In genomic region chr3:42503957-42504333, GRCh38 we compare ENCODE assay signal across 10 cellular contexts. TPM values are rescaled to one million over a fixed set of nuclear protein-coding genes. Genes with fewer than 3 reads are reported as not detected.
DNase-seq lines count a peak whose midpoint lies in the region; ATAC-seq, FAIRE-seq and TF ChIP-seq lines count a peak whose summit lies in the region.
"Had no signal": no experiment of that assay in that cellular context is flagged by ENCODE, and none has a peak within 500 bp of the region (broad histone marks: within the 10 kb centered on the region; RNA-seq: fewer than 3 reads in every experiment).

No MANE protein-coding gene starts in this region.

- in situ Hi-C loops in HepG2 (cut with HindIII; ENCODE audit: extremely low pct_ligation_motif_present, low pct_unique_long_range_greater_than_20kb), result no loop called here

- no CpG with 5 or more reads among the region's 4 CpGs for WGBS in right lobe of liver (ENCODE audit: insufficient coverage, low coverage, low lambda C conversion rate, missing lambda C conversion rate)
- 87% methylated on average over 3 of the region's 4 CpGs for whole genome bisulfite sequencing in HepG2 (ENCODE audit: low lambda C conversion rate)

- no peaks in the 10 kb centered on the region for H4K20me1 ChIP-seq in HepG2 (ENCODE audit: insufficient read depth, low read length)
- H4K20me1 ChIP-seq: BLaER1 had no signal

- H3K36me3 ChIP-seq in right lobe of liver (no peaks in the 10 kb centered on the region), HepG2 (replicated peaks in 1 of 2; ENCODE audit: control insufficient read depth in 1 of 2, insufficient read depth in 2 of 2, low read length in 2 of 2) (no peaks in the 10 kb centered on the region)
- H3K36me3 ChIP-seq: BLaER1 had no signal

- POLR2A ChIA-PET in HepG2 (lab: Yijun Ruan, JAX), result no interaction called here
- POLR2A ChIA-PET in naive thymus-derived CD8-positive, alpha-beta T cell (lab: Charles Lee), result interaction anchor here (0.5 to 6.3 kb wide), 4 partner anchors 18 to 97 kb away, joined by 3 to 89 read pairs (median 23); partner anchors contain the start of gene NKTR

- H3K9me3 ChIP-seq in right lobe of liver (no peaks in the 10 kb centered on the region), HepG2 (ENCODE audit: low read length) (no peaks in the 10 kb centered on the region)
- H3K9me3 ChIP-seq: BLaER1 had no signal

- no peak overlapping the region for H3K4me2 ChIP-seq in HepG2 (ENCODE audit: low read depth, low read length)

- peaks cover 18% of the 10 kb centered on the region for H3K4me1 Mint-ChIP-seq in brain
- peaks cover 42 to 82% (median 64%) of the 10 kb centered on the region in 4 donors for H3K4me1 Mint-ChIP-seq in naive thymus-derived CD8-positive, alpha-beta T cell

- TF ChIP-seq RAD21 in HepG2 (CRISPR knock-in tag; IDR thresholded peaks at IDR 0.05), result no peak

- H3K4me1 ChIP-seq in right lobe of liver (peaks cover 0 to 10% (median 5%) of the 10 kb centered on the region in 4 donors), HepG2 (ENCODE audit: insufficient read depth, low read length) (peaks cover 11% of the 10 kb centered on the region; the same call in 1 of the 2 replicates)

- intact Hi-C loops in right lobe of liver (cut with DNase I), result no loop called here
- intact Hi-C loops in HepG2 (cut with micrococcal nuclease; ENCODE audit: unreplicated experiment), result loop anchor here (5.0 kb wide), 1 partner anchor 38 kb away; no protein-coding TSS in a partner anchor

- CTCF ChIA-PET in HepG2 (lab: Yijun Ruan, JAX; ENCODE audit: low intra/inter-chr PET ratio, low total read pairs), result no interaction called here

- H3K27ac ChIP-seq in right lobe of liver (no peak overlapping the region), HepG2 (ENCODE audit: extremely low read length, insufficient read depth, low read length) (no peak overlapping the region)
- H3K27ac ChIP-seq: BLaER1 had no signal

- TF ChIP-seq POLR2A in right lobe of liver (IDR thresholded peaks at IDR 0.05) (no peak), HepG2 (IDR thresholded peaks at IDR 0.05; ENCODE audit: insufficient read depth in 1 of 2, low read depth in 2 of 2, low read length in 2 of 2) (no peak)

- peaks cover 0 to 3% (median 0%) of the 10 kb centered on the region in 5 experiments for H3K9me3 Mint-ChIP-seq in brain
- H3K9me3 Mint-ChIP-seq in naive thymus-derived CD8-positive, alpha-beta T cell, result no peaks in the 10 kb centered on the region

- BruUV-seq in HepG2 (replicated peaks; lab: Mats Ljungman, UMichigan), result no TSS peak

- DNase-seq in right lobe of liver, result peak in 1 of 3 donors; percentile 29
- no peak for DNase-seq in HepG2 (ENCODE audit: low spot score)
- DNase-seq in naive thymus-derived CD8-positive, alpha-beta T cell, result peak in 1 of 10 donors; percentile 30
- DNase-seq in HK-2 (ENCODE audit: unreplicated experiment), result no peak
- no peak for DNase-seq in HuH-7.5 (ENCODE audit: low spot score)
- no peak for DNase-seq in AG08395 (ENCODE audit: low spot score)

- peak overlapping the region in 4 of 5 experiments; percentile 67 to 74 (median 71) for H3K4me3 Mint-ChIP-seq in brain
- H3K4me3 Mint-ChIP-seq in naive thymus-derived CD8-positive, alpha-beta T cell, result peak overlapping the region; percentile 83 to 97 (median 92)

- TF ChIP-seq CTCF in right lobe of liver (IDR thresholded peaks at IDR 0.05) (no peak), HepG2 (CRISPR knock-in tag; IDR thresholded peaks at IDR 0.05) (no peak), brain (conservative IDR thresholded peaks at IDR 0.05) (no peak)

- FAIRE-seq in HepG2 (lab: Jason Lieb, UNC), result no peak

- no peak for ATAC-seq in right lobe of liver
- no peak for ATAC-seq in HepG2
- no peak for ATAC-seq in naive thymus-derived CD8-positive, alpha-beta T cell
- no peak for ATAC-seq in HG02970 (IDR thresholded peaks at IDR 0.05; ENCODE audit: low FRiP score, unreplicated experiment)
- ATAC-seq: esophagus mucosa had no signal

- H3K27me3 ChIP-seq in right lobe of liver (no peaks in the 10 kb centered on the region), HepG2 (ENCODE audit: control insufficient read depth in 1 of 2, insufficient read depth in 2 of 2, low read length in 2 of 2) (peaks cover 9 to 52% of the 10 kb centered on the region in 2 experiments; a peak in 4 of 5 replicates)

- H3K4me3 ChIP-seq in right lobe of liver (peak overlapping the region in 2 of 3 donors; percentile 35 to 42), HepG2 (replicated peaks in 1 of 3; ENCODE audit: insufficient read depth in 1 of 3, low read depth in 2 of 3, low read length in 3 of 3) (no peak overlapping the region)
- H3K4me3 ChIP-seq: BLaER1 had no signal

- H2AFZ ChIP-seq in HepG2 (ENCODE audit: low read length), result no peak overlapping the region

- no peaks in the 10 kb centered on the region for H3K79me2 ChIP-seq in HepG2 (ENCODE audit: insufficient read depth, low read length)

- TF ChIP-seq EP300 in HepG2 (IDR thresholded peaks at IDR 0.05; ENCODE audit: low read depth in 2 of 2, low read length in 2 of 2), result no peak
- TF ChIP-seq EP300 in HepG2 (CRISPR knock-in tag; IDR thresholded peaks at IDR 0.05; ENCODE audit: borderline replicate concordance), result no peak

- H3K27ac Mint-ChIP-seq in brain, result peak overlapping the region in 1 of 5 experiments; percentile 24
- peak overlapping the region; percentile 61 to 94 (median 89) for H3K27ac Mint-ChIP-seq in naive thymus-derived CD8-positive, alpha-beta T cell

- peaks cover 71% of the 10 kb centered on the region for H3K27me3 Mint-ChIP-seq in brain
- peaks cover 2 to 26% (median 13%) of the 10 kb centered on the region in 5 donors for H3K27me3 Mint-ChIP-seq in naive thymus-derived CD8-positive, alpha-beta T cell

- H3K36me3 Mint-ChIP-seq in brain, result no peaks in the 10 kb centered on the region
- H3K36me3 Mint-ChIP-seq in naive thymus-derived CD8-positive, alpha-beta T cell, result no peaks in the 10 kb centered on the region

- H3K9ac ChIP-seq in HepG2 (ENCODE audit: insufficient read depth, low read depth, low read length), result no peak overlapping the region
- H3K9ac ChIP-seq: BLaER1 had no signal

TF ChIP-seq in HepG2, 621 proteins besides CTCF, POLR2A, EP300 and RAD21 (continues in another document):
- no peak for TF ChIP-seq ZNF713 (CRISPR knock-in tag; IDR thresholded peaks at IDR 0.05)
- TF ChIP-seq ZBTB20 (CRISPR knock-in tag; IDR thresholded peaks at IDR 0.05; ENCODE audit: borderline replicate concordance, low read depth), result no peak
- TF ChIP-seq HCFC1 (IDR thresholded peaks at IDR 0.05; ENCODE audit: low read depth, low read length), result no peak
- TF ChIP-seq KAT2B (IDR thresholded peaks at IDR 0.05; ENCODE audit: borderline replicate concordance, low read depth, low read length), result no peak
- TF ChIP-seq PHB2 (IDR thresholded peaks at IDR 0.05; ENCODE audit: partially characterized antibody), result no peak
- no peak for TF ChIP-seq ZNF292 (CRISPR knock-in tag; IDR thresholded peaks at IDR 0.05; ENCODE audit: borderline replicate concordance, low read depth)
- TF ChIP-seq ZNF256 (CRISPR knock-in tag; conservative IDR thresholded peaks at IDR 0.05), result no peak
- no peak for TF ChIP-seq MATR3 (CRISPR knock-in tag; IDR thresholded peaks at IDR 0.05)
- no peak for TF ChIP-seq ZNF460 (CRISPR knock-in tag; IDR thresholded peaks at IDR 0.05; ENCODE audit: borderline replicate concordance)
- no peak for TF ChIP-seq IRF1 (CRISPR knock-in tag; IDR thresholded peaks at IDR 0.05; ENCODE audit: low read depth)
- TF ChIP-seq ATF3 (CRISPR knock-in tag; IDR thresholded peaks at IDR 0.05), result no peak
- TF ChIP-seq SP4 (CRISPR knock-in tag; IDR thresholded peaks at IDR 0.05), result no peak

RNA-seq across cellular contexts. Expression of gene VIPR1, which starts 1.5 kb away (rescaled TPM):
- total RNA-seq in right lobe of liver (10 to 100 TPM in 5 of 6 experiments, 1 to 10 TPM in 1; 1.9 to 34.5 (median 18.2) TPM), HepG2 (2016; rRNA removed; fragmentation: Illumina TruSeq; extraction: Trizol) (0.04 TPM in 1 of 2 replicates, not detected in the other)
- total RNA-seq in HepG2 (2016; cell fraction: cytosol; rRNA removed; fragmentation: Illumina TruSeq; extraction: Trizol; ENCODE audit: low read depth), result not detected in 2 replicates
- total RNA-seq in HepG2 (2016; cell fraction: insoluble cytoplasmic fraction; rRNA removed; fragmentation: Illumina TruSeq; extraction: Trizol), result 0.19 TPM in 1 of 2 replicates, not detected in the other
- total RNA-seq in HepG2 (2016; cell fraction: membrane; rRNA removed; fragmentation: Illumina TruSeq; extraction: Trizol), result 0.12 TPM in 1 of 2 replicates, not detected in the other
- total RNA-seq in HepG2 (2016; cell fraction: nucleus; rRNA removed; fragmentation: Illumina TruSeq; extraction: Trizol), result not detected in 2 replicates
- polyA plus RNA-seq in HepG2 (2011; rRNA removed) (0.07 and 0.11 TPM in 2 replicates), brain (ENCODE audit: insufficient read depth, low read depth, low replicate concordance) (6.2 TPM)
- 0.04 TPM in 2 replicates for polyA plus RNA-seq in HepG2 (2011; cell fraction: cytosol; rRNA removed)
- 0.27 and 0.29 TPM in 2 replicates for polyA plus RNA-seq in HepG2 (2011; cell fraction: nucleus; rRNA removed)
- polyA plus RNA-seq in HepG2 (2012), result 0.30 TPM in 1 of 2 replicates, not detected in the other
- polyA plus RNA-seq in HepG2 (2016; cell fraction: cytosol; fragmentation: Illumina TruSeq; extraction: Trizol; ENCODE audit: low read depth), result 0.03 TPM in 1 of 2 replicates, not detected in the other
- not detected in 2 replicates for polyA plus RNA-seq in HepG2 (2016; cell fraction: insoluble cytoplasmic fraction; fragmentation: Illumina TruSeq; extraction: Trizol; ENCODE audit: low read depth)
- polyA plus RNA-seq in HepG2 (2016; cell fraction: membrane; fragmentation: Illumina TruSeq; extraction: Trizol; ENCODE audit: low read depth), result not detected in 2 replicates
- not detected in 2 replicates for polyA plus RNA-seq in HepG2 (2016; cell fraction: nucleus; fragmentation: Illumina TruSeq; extraction: Trizol; ENCODE audit: insufficient read depth, low read depth)
- polyA minus RNA-seq in HepG2 (2011; rRNA and poly(A)+ RNA removed; ENCODE audit: low replicate concordance), result 0.86 TPM in 1 of 2 replicates, not detected in the other
- polyA minus RNA-seq in HepG2 (2011; cell fraction: cytosol; rRNA and poly(A)+ RNA removed), result not detected in 2 replicates
- polyA minus RNA-seq in HepG2 (2011; cell fraction: nucleus; rRNA and poly(A)+ RNA removed), result 0.12 TPM in 1 of 2 replicates, not detected in the other
- total RNA-seq in naive thymus-derived CD8-positive, alpha-beta T cell, result 100 to 1,000 TPM; 122 TPM
- polyA plus RNA-seq in naive thymus-derived CD8-positive, alpha-beta T cell, result 10 to 100 TPM; 16.2 to 40.3 (median 28.8) TPM

Comparison
In these comparisons a context has a peak if more than half of its experiments do, and no peak if none do; other contexts are left out.
1. H3K4me3 ChIP-seq: peak in right lobe of liver (2 of 3); none in HepG2 (0 of 3).